Comparison of ENCODE assay signal across 1 cellular context in the genomic region with DNA sequence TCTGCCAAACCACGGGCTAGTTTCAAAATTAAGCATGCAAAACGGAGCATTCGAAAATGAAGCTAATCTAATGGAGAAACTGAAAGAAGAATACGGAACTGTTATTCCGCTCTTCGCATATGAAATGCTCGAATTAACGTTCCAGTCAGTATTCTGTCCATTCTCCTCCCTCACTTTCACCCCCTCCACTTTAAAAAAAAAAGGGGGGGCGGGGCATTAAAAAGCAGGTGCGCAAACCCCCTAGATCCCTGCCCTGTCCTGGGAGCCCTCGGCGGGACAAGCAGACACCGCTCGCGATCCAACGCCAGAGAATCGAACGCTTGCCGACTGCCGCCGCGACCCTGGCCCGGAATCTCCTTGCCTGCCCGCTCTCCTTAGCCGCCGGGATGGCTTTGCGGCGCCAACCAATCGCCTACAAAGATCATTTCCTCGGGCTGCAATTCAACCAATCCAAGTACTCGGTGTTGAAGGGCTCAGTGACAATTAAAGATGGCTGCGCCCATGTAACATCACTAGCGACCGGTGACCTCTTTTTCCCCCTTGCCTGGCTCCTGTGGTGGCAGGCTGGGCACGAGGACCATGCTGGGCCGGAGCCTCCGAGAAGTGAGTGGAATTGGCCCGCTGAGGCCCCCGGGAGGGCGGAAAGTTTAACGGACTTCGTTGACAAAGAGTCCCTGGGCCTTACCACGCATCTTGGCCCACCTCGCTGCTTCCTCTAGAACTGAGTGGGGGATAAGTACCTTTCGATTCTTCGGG.
TF ChIP-seq lines count a peak whose summit lies in the region.

A gene with protein sequence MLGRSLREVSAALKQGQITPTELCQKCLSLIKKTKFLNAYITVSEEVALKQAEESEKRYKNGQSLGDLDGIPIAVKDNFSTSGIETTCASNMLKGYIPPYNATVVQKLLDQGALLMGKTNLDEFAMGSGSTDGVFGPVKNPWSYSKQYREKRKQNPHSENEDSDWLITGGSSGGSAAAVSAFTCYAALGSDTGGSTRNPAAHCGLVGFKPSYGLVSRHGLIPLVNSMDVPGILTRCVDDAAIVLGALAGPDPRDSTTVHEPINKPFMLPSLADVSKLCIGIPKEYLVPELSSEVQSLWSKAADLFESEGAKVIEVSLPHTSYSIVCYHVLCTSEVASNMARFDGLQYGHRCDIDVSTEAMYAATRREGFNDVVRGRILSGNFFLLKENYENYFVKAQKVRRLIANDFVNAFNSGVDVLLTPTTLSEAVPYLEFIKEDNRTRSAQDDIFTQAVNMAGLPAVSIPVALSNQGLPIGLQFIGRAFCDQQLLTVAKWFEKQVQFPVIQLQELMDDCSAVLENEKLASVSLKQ (plus strand): TSS at position 476 of the 756 bp plus-strand sequence. CDS start 104 bp downstream, at position 580.
A gene with protein sequence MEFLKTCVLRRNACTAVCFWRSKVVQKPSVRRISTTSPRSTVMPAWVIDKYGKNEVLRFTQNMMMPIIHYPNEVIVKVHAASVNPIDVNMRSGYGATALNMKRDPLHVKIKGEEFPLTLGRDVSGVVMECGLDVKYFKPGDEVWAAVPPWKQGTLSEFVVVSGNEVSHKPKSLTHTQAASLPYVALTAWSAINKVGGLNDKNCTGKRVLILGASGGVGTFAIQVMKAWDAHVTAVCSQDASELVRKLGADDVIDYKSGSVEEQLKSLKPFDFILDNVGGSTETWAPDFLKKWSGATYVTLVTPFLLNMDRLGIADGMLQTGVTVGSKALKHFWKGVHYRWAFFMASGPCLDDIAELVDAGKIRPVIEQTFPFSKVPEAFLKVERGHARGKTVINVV (minus strand): TSS at position 396 of the 756 bp plus-strand sequence. CDS start 477 bp downstream, outside the sequence.

TF ChIP-seq in HepG2, 621 proteins besides CTCF, POLR2A, EP300 and RAD21 (continued from another document and continues in another):
- no peak for TF ChIP-seq ZNF878 (CRISPR knock-in tag; IDR thresholded peaks at IDR 0.05)
- no peak for TF ChIP-seq SETDB1 (CRISPR knock-in tag; IDR thresholded peaks at IDR 0.05; ENCODE audit: borderline replicate concordance)
- peak; percentile 77 for TF ChIP-seq KDM2A (CRISPR knock-in tag; IDR thresholded peaks at IDR 0.05; ENCODE audit: borderline replicate concordance, low read depth)
- TF ChIP-seq, protein P1, sequence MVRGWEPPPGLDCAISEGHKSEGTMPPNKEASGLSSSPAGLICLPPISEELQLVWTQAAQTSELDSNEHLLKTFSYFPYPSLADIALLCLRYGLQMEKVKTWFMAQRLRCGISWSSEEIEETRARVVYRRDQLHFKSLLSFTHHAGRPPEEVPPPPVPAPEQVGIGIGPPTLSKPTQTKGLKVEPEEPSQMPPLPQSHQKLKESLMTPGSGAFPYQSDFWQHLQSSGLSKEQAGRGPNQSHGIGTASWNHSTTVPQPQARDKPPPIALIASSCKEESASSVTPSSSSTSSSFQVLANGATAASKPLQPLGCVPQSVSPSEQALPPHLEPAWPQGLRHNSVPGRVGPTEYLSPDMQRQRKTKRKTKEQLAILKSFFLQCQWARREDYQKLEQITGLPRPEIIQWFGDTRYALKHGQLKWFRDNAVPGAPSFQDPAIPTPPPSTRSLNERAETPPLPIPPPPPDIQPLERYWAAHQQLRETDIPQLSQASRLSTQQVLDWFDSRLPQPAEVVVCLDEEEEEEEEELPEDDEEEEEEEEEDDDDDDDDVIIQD (CRISPR knock-in tag; IDR thresholded peaks at IDR 0.05; ENCODE audit: low read depth): no peak
- TF ChIP-seq ZNF598 (CRISPR knock-in tag; IDR thresholded peaks at IDR 0.05; ENCODE audit: borderline replicate concordance): peak; percentile 50; the same call in 1 of the 2 replicates
- TF ChIP-seq, protein P2, sequence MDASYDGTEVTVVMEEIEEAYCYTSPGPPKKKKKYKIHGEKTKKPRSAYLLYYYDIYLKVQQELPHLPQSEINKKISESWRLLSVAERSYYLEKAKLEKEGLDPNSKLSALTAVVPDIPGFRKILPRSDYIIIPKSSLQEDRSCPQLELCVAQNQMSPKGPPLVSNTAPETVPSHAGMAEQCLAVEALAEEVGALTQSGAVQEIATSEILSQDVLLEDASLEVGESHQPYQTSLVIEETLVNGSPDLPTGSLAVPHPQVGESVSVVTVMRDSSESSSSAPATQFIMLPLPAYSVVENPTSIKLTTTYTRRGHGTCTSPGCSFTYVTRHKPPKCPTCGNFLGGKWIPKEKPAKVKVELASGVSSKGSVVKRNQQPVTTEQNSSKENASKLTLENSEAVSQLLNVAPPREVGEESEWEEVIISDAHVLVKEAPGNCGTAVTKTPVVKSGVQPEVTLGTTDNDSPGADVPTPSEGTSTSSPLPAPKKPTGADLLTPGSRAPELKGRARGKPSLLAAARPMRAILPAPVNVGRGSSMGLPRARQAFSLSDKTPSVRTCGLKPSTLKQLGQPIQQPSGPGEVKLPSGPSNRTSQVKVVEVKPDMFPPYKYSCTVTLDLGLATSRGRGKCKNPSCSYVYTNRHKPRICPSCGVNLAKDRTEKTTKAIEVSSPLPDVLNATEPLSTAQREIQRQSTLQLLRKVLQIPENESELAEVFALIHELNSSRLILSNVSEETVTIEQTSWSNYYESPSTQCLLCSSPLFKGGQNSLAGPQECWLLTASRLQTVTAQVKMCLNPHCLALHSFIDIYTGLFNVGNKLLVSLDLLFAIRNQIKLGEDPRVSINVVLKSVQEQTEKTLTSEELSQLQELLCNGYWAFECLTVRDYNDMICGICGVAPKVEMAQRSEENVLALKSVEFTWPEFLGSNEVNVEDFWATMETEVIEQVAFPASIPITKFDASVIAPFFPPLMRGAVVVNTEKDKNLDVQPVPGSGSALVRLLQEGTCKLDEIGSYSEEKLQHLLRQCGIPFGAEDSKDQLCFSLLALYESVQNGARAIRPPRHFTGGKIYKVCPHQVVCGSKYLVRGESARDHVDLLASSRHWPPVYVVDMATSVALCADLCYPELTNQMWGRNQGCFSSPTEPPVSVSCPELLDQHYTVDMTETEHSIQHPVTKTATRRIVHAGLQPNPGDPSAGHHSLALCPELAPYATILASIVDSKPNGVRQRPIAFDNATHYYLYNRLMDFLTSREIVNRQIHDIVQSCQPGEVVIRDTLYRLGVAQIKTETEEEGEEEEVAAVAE (CRISPR knock-in tag; IDR thresholded peaks at IDR 0.05; ENCODE audit: borderline replicate concordance): peak; percentile 100
- no peak for TF ChIP-seq ZNF235 (CRISPR knock-in tag; IDR thresholded peaks at IDR 0.05; ENCODE audit: borderline replicate concordance)
- TF ChIP-seq ZNF432 (CRISPR knock-in tag; IDR thresholded peaks at IDR 0.05; ENCODE audit: borderline replicate concordance): no peak
- TF ChIP-seq ZNF264 (CRISPR knock-in tag; IDR thresholded peaks at IDR 0.05): peak; percentile 34; the same call in 1 of the 2 replicates
- no peak for TF ChIP-seq PAX8 (CRISPR knock-in tag; IDR thresholded peaks at IDR 0.05; ENCODE audit: borderline replicate concordance)
- TF ChIP-seq, protein P3, sequence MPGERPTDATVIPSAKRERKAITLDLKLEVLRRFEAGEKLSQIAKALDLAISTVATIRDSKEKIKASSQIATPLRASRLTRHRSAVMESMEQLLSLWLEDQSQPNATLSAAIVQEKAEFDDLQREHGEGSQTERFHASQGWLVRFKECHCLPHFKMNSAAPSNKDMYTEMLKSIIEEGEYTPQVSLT (CRISPR knock-in tag; IDR thresholded peaks at IDR 0.05; ENCODE audit: borderline replicate concordance, low read depth): no peak
- TF ChIP-seq ZNF33A (CRISPR knock-in tag; IDR thresholded peaks at IDR 0.05; ENCODE audit: borderline replicate concordance): no peak
- 0 out of 2 replicates have a peak, but pooled peaks have one; percentile 50 for TF ChIP-seq ZNF232 (CRISPR knock-in tag; IDR thresholded peaks at IDR 0.05; ENCODE audit: borderline replicate concordance)
- TF ChIP-seq ZNF501 (CRISPR knock-in tag; IDR thresholded peaks at IDR 0.05): peak; percentile 78
- TF ChIP-seq ZNF282 (IDR thresholded peaks at IDR 0.05; ENCODE audit: partially characterized antibody): no peak
- TF ChIP-seq ZNF543 (CRISPR knock-in tag; IDR thresholded peaks at IDR 0.05): peak; percentile 65; the same call in 1 of the 2 replicates
- no peak for TF ChIP-seq ARNT2 (CRISPR knock-in tag; IDR thresholded peaks at IDR 0.05; ENCODE audit: low read depth)
- TF ChIP-seq EEA1 (CRISPR knock-in tag; IDR thresholded peaks at IDR 0.05; ENCODE audit: borderline replicate concordance): no peak
- TF ChIP-seq, protein P4, sequence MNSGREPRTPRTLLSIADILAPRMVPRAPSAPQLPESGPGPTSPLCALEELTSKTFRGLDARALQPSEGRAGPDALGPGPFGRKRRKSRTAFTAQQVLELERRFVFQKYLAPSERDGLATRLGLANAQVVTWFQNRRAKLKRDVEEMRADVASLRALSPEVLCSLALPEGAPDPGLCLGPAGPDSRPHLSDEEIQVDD (CRISPR knock-in tag; IDR thresholded peaks at IDR 0.05; ENCODE audit: borderline replicate concordance): no peak
- TF ChIP-seq, protein P5, sequence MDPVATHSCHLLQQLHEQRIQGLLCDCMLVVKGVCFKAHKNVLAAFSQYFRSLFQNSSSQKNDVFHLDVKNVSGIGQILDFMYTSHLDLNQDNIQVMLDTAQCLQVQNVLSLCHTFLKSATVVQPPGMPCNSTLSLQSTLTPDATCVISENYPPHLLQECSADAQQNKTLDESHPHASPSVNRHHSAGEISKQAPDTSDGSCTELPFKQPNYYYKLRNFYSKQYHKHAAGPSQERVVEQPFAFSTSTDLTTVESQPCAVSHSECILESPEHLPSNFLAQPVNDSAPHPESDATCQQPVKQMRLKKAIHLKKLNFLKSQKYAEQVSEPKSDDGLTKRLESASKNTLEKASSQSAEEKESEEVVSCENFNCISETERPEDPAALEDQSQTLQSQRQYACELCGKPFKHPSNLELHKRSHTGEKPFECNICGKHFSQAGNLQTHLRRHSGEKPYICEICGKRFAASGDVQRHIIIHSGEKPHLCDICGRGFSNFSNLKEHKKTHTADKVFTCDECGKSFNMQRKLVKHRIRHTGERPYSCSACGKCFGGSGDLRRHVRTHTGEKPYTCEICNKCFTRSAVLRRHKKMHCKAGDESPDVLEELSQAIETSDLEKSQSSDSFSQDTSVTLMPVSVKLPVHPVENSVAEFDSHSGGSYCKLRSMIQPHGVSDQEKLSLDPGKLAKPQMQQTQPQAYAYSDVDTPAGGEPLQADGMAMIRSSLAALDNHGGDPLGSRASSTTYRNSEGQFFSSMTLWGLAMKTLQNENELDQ (CRISPR knock-in tag; IDR thresholded peaks at IDR 0.05; ENCODE audit: borderline replicate concordance): no peak
- no peak for TF ChIP-seq XBP1 (CRISPR knock-in tag; IDR thresholded peaks at IDR 0.05)
- TF ChIP-seq, protein P6, sequence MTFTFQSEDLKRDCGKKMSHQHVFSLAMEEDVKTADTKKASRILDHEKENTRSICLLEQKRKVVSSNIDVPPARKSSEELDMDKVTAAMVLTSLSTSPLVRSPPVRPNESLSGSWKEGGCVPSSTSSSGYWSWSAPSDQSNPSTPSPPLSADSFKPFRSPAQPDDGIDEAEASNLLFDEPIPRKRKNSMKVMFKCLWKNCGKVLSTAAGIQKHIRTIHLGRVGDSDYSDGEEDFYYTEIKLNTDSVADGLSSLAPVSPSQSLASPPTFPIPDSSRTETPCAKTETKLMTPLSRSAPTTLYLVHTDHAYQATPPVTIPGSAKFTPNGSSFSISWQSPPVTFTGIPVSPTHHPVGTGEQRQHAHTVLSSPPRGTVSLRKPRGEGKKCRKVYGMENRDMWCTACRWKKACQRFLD (CRISPR knock-in tag; IDR thresholded peaks at IDR 0.05; ENCODE audit: borderline replicate concordance): no peak; the same call in 1 of the 2 replicates
- no peak for TF ChIP-seq ZNF180 (CRISPR knock-in tag; IDR thresholded peaks at IDR 0.05; ENCODE audit: borderline replicate concordance, low read depth)
- TF ChIP-seq MTA1 (CRISPR knock-in tag; IDR thresholded peaks at IDR 0.05; ENCODE audit: borderline replicate concordance): peak; percentile 32; the same call in 1 of the 2 replicates
- TF ChIP-seq ZNF75D (CRISPR knock-in tag; IDR thresholded peaks at IDR 0.05; ENCODE audit: borderline replicate concordance): no peak
- no peak for TF ChIP-seq ATRX (CRISPR knock-in tag; IDR thresholded peaks at IDR 0.05; ENCODE audit: borderline replicate concordance)
- TF ChIP-seq NAIF1 (CRISPR knock-in tag; IDR thresholded peaks at IDR 0.05; ENCODE audit: borderline replicate concordance): no peak
- peak; percentile 98 for TF ChIP-seq NFYC (CRISPR knock-in tag; IDR thresholded peaks at IDR 0.05)
- no peak for TF ChIP-seq MATR3 (CRISPR knock-in tag; IDR thresholded peaks at IDR 0.05)
- no peak for TF ChIP-seq ZNF225 (CRISPR knock-in tag; IDR thresholded peaks at IDR 0.05)
- 0 out of 2 replicates have a peak, but pooled peaks have one; percentile 61 for TF ChIP-seq IRF2 (CRISPR knock-in tag; IDR thresholded peaks at IDR 0.05)
- TF ChIP-seq ZNF160 (CRISPR knock-in tag; IDR thresholded peaks at IDR 0.05): no peak
- no peak for TF ChIP-seq RORA (CRISPR knock-in tag; IDR thresholded peaks at IDR 0.05)
- TF ChIP-seq, protein P7, sequence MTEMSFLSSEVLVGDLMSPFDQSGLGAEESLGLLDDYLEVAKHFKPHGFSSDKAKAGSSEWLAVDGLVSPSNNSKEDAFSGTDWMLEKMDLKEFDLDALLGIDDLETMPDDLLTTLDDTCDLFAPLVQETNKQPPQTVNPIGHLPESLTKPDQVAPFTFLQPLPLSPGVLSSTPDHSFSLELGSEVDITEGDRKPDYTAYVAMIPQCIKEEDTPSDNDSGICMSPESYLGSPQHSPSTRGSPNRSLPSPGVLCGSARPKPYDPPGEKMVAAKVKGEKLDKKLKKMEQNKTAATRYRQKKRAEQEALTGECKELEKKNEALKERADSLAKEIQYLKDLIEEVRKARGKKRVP (CRISPR knock-in tag; IDR thresholded peaks at IDR 0.05): 0 out of 4 replicates have a peak, but pooled peaks of 1 of the 2 experiments have one; percentile 31
- TF ChIP-seq NR2F1 (CRISPR knock-in tag; IDR thresholded peaks at IDR 0.05): no peak
- TF ChIP-seq PCBP2 (optimal IDR thresholded peaks at IDR 0.05; ENCODE audit: low read depth, low read length, poor library complexity, severe bottlenecking): no peak
- no peak for TF ChIP-seq BCL6 (CRISPR knock-in tag; IDR thresholded peaks at IDR 0.05)
- no peak for TF ChIP-seq SCMH1 (CRISPR knock-in tag; IDR thresholded peaks at IDR 0.05; ENCODE audit: borderline replicate concordance)
- no peak for TF ChIP-seq ZNF749 (CRISPR knock-in tag; IDR thresholded peaks at IDR 0.05; ENCODE audit: borderline replicate concordance)
